ENCODE assay signal across 15 cellular contexts in the genomic region with DNA sequence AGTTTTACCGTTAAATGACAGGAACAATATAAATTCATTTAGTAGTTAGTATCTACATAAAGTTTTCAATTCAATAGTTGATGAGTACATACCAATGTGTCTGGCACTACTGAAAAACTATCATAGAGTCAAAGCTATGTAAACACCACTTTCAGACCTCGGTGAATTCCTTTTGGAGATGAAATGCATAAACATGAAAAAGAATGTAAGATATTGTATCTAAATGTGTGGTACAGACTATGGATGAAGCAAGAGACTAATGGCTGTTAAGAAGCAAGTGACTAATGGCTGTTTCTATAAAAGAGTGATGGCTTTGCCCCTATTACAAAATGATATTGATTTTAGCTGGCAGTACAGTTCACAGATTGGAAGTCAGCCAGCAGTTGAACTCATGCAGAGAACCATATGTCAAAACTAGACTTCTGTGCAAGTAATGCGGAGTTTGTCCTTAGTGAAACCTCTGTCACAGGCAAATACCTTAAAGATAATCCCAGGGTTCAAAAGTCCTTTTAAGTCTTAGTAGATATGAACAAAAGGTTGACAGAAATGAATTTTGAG.
DNase-seq lines count a peak whose midpoint lies in the region; TF ChIP-seq lines count a peak whose summit lies in the region.
"Had no signal": no experiment of that assay in that cellular context is flagged by ENCODE, and none has a peak within 500 bp of the region (broad histone marks: within the 10 kb centered on the region; RNA-seq: fewer than 3 reads in every experiment).

No MANE protein-coding gene starts in this region.

- no peaks in the 10 kb centered on the region for H3K79me2 ChIP-seq in fibroblast of lung (ENCODE audit: control insufficient read depth, insufficient read depth, low read length)

- no peak overlapping the region for H2AFZ ChIP-seq in fibroblast of lung (ENCODE audit: low read length)

- no peaks in the 10 kb centered on the region for H3K36me3 ChIP-seq in fibroblast of lung (ENCODE audit: control insufficient read depth, insufficient read depth, low read length)
- no peaks in the 10 kb centered on the region for H3K36me3 ChIP-seq in esophagus muscularis mucosa
- no peaks in the 10 kb centered on the region for H3K36me3 ChIP-seq in ovary
- H3K36me3 ChIP-seq: heart right ventricle, thoracic aorta had no signal

- H3K9ac ChIP-seq in fibroblast of lung (ENCODE audit: insufficient read depth, low read length), result no peak overlapping the region

- DNase-seq in GM12865 (ENCODE audit: low read depth) (peak; percentile 25), NCI-H1092 (lab: John Stamatoyannopoulos, UW) (peak; percentile 53), NCI-H82 treated with DMSO at 0.1 percent for 48 hours (lab: John Stamatoyannopoulos, UW; ENCODE audit: unreplicated experiment) (peak; percentile 76), fibroblast of lung (ENCODE audit: low read depth in 2 of 2) (peak; percentile 33 to 55), SKM-1 (lab: John Stamatoyannopoulos, UW; ENCODE audit: unreplicated experiment) (no peak), SIG-M5 treated with dmso at 0.1 percent for 504 hours (lab: John Stamatoyannopoulos, UW; ENCODE audit: unreplicated experiment) (no peak), esophagus muscularis mucosa (ENCODE audit: extremely low spot score) (no peak), ovary (no peak)
- DNase-seq: activated CD4-positive, alpha-beta T cell treated with anti-CD3 and anti-CD28 coated beads, Interleukin-2, amount 10 ng/mL, durations not matched to agents 7 days and 5 days; heart right ventricle; kidney; MM.1S had no signal

- WGBS in esophagus muscularis mucosa, result 48% methylated on average over 3 of the region's 3 CpGs
- WGBS in ovary, 3 donors, result 56 to 67% (median 63%) methylated on average over 3 of the region's 3 CpGs

- intact Hi-C loops in esophagus muscularis mucosa (cut with DNase I) (no loop called here), ovary (cut with DNase I) (no loop called here)

- TF ChIP-seq POLR2A in esophagus muscularis mucosa (IDR thresholded peaks at IDR 0.05; ENCODE audit: low read depth) (no peak), ovary (IDR thresholded peaks at IDR 0.05) (no peak)

- TF ChIP-seq CTCF in GM12865 (IDR thresholded peaks at IDR 0.05; ENCODE audit: insufficient read depth, low read depth, low read length, missing control alignments), result no peak
- TF ChIP-seq CTCF in fibroblast of lung (conservative IDR thresholded peaks at IDR 0.05 in 1 of 2, IDR thresholded peaks at IDR 0.05 in 1 of 2; ENCODE audit: low read depth in 1 of 2, low read length in 2 of 2), result no peak
- no peak for TF ChIP-seq CTCF in esophagus muscularis mucosa (IDR thresholded peaks at IDR 0.05)
- no peak for TF ChIP-seq CTCF in ovary (IDR thresholded peaks at IDR 0.05)

- H3K9me3 ChIP-seq in fibroblast of lung (ENCODE audit: control insufficient read depth, insufficient read depth, low read depth, low read length) (no peaks in the 10 kb centered on the region), esophagus muscularis mucosa (no peaks in the 10 kb centered on the region), ovary (no peaks in the 10 kb centered on the region)
- H3K9me3 ChIP-seq: thoracic aorta had no signal

- H4K20me1 ChIP-seq in fibroblast of lung (ENCODE audit: control insufficient read depth, extremely low read depth, insufficient read depth, low read length), result no peaks in the 10 kb centered on the region

- H3K4me1 ChIP-seq in fibroblast of lung (ENCODE audit: control insufficient read depth, extremely low read depth, insufficient read depth, low read length) (no peaks in the 10 kb centered on the region), esophagus muscularis mucosa (no peaks in the 10 kb centered on the region), ovary (ENCODE audit: insufficient read depth) (no peaks in the 10 kb centered on the region)
- H3K4me1 ChIP-seq: body of pancreas, heart right ventricle had no signal

- TF ChIP-seq EP300 in esophagus muscularis mucosa (IDR thresholded peaks at IDR 0.05) (no peak), ovary (IDR thresholded peaks at IDR 0.05) (no peak)

- H3K27ac ChIP-seq in fibroblast of lung (ENCODE audit: insufficient read depth, low read length) (no peak overlapping the region), esophagus muscularis mucosa (replicated peaks in 1 of 4) (no peak overlapping the region), ovary (no peak overlapping the region)
- H3K27ac ChIP-seq: body of pancreas, epithelial cell of prostate, heart right ventricle, thoracic aorta had no signal

- H3K4me3 ChIP-seq in GM12865 (ENCODE audit: low read depth, low read length) (no peak overlapping the region), fibroblast of lung (replicated peaks in 1 of 4; ENCODE audit: control extremely low read depth in 1 of 4, insufficient read depth in 1 of 4, low read depth in 3 of 4, low read length in 4 of 4) (no peak overlapping the region), esophagus muscularis mucosa (no peak overlapping the region), ovary (no peak overlapping the region)
- H3K4me3 ChIP-seq: body of pancreas, heart right ventricle, thoracic aorta had no signal

- no peaks in the 10 kb centered on the region for H3K27me3 ChIP-seq in fibroblast of lung (ENCODE audit: control insufficient read depth, insufficient read depth, low read length)
- H3K27me3 ChIP-seq in esophagus muscularis mucosa, result no peaks in the 10 kb centered on the region
- H3K27me3 ChIP-seq in ovary, result no peaks in the 10 kb centered on the region
- H3K27me3 ChIP-seq: body of pancreas, heart right ventricle had no signal

- H3K4me2 ChIP-seq in fibroblast of lung (ENCODE audit: extremely low read depth, insufficient read depth, low read length), result no peak overlapping the region

Comparison
In these comparisons a context has a peak if more than half of its experiments do, and no peak if none do; other contexts are left out.
1. DNase-seq: peak in GM12865 (single experiment), NCI-H1092 (single experiment), NCI-H82 treated with DMSO at 0.1 percent for 48 hours (single experiment) and fibroblast of lung (2 of 2); none in SKM-1 (single experiment), SIG-M5 treated with dmso at 0.1 percent for 504 hours (single experiment), esophagus muscularis mucosa (single experiment) and ovary (0 of 5).